1 cellular context compared by ENCODE assay signal in the genomic region with DNA sequence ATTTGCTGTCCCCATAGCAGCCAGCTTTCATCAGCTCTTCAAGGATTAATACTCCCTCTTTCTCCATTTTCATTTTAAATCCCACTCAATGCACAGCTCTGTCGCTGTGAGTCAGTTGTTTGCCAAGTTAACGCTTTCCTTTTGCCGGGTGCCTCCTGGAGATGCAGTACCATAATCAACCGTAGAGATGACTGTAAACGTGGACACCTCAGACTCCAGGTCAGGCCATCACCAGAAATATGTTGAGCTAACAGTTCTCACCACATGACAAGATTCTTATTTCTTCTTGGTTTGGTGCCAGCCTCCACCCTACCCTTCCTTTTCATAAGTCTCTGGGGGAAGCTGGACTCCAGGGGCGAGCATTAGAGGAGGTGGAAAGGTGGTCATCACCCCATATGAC.
TF ChIP-seq lines count a peak whose summit lies in the region.

No MANE protein-coding gene starts in this region.

TF ChIP-seq in K562, 482 proteins besides CTCF, POLR2A, EP300 and RAD21 (continued from another document):
- TF ChIP-seq, protein P1, sequence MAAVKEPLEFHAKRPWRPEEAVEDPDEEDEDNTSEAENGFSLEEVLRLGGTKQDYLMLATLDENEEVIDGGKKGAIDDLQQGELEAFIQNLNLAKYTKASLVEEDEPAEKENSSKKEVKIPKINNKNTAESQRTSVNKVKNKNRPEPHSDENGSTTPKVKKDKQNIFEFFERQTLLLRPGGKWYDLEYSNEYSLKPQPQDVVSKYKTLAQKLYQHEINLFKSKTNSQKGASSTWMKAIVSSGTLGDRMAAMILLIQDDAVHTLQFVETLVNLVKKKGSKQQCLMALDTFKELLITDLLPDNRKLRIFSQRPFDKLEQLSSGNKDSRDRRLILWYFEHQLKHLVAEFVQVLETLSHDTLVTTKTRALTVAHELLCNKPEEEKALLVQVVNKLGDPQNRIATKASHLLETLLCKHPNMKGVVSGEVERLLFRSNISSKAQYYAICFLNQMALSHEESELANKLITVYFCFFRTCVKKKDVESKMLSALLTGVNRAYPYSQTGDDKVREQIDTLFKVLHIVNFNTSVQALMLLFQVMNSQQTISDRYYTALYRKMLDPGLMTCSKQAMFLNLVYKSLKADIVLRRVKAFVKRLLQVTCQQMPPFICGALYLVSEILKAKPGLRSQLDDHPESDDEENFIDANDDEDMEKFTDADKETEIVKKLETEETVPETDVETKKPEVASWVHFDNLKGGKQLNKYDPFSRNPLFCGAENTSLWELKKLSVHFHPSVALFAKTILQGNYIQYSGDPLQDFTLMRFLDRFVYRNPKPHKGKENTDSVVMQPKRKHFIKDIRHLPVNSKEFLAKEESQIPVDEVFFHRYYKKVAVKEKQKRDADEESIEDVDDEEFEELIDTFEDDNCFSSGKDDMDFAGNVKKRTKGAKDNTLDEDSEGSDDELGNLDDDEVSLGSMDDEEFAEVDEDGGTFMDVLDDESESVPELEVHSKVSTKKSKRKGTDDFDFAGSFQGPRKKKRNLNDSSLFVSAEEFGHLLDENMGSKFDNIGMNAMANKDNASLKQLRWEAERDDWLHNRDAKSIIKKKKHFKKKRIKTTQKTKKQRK (IDR thresholded peaks at IDR 0.05; ENCODE audit: borderline replicate concordance, low read depth, low read length): no peak
- TF ChIP-seq, protein P2, sequence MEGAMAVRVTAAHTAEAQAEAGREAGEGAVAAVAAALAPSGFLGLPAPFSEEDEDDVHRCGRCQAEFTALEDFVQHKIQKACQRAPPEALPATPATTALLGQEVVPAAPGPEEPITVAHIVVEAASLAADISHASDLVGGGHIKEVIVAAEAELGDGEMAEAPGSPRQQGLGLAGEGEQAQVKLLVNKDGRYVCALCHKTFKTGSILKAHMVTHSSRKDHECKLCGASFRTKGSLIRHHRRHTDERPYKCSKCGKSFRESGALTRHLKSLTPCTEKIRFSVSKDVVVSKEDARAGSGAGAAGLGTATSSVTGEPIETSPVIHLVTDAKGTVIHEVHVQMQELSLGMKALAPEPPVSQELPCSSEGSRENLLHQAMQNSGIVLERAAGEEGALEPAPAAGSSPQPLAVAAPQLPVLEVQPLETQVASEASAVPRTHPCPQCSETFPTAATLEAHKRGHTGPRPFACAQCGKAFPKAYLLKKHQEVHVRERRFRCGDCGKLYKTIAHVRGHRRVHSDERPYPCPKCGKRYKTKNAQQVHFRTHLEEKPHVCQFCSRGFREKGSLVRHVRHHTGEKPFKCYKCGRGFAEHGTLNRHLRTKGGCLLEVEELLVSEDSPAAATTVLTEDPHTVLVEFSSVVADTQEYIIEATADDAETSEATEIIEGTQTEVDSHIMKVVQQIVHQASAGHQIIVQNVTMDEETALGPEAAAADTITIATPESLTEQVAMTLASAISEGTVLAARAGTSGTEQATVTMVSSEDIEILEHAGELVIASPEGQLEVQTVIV (CRISPR knock-in tag; IDR thresholded peaks at IDR 0.05; ENCODE audit: borderline replicate concordance): no peak
- TF ChIP-seq CREB1 (IDR thresholded peaks at IDR 0.05) (no peak), CREB1 (CRISPR knock-in tag; IDR thresholded peaks at IDR 0.05) (no peak), SMARCA4 (IDR thresholded peaks at IDR 0.05) (no peak), ZNF699 (CRISPR knock-in tag; IDR thresholded peaks at IDR 0.05; ENCODE audit: insufficient replicate concordance) (no peak), TAF9B (IDR thresholded peaks at IDR 0.05; ENCODE audit: partially characterized antibody) (no peak), NR2C2 (CRISPR knock-in tag; IDR thresholded peaks at IDR 0.05) (no peak), NR2C2 (tag; IDR thresholded peaks at IDR 0.05) (no peak), ZNF253 (CRISPR knock-in tag; conservative IDR thresholded peaks at IDR 0.05) (no peak), POLR3G (IDR thresholded peaks at IDR 0.05; ENCODE audit: extremely low read depth, insufficient read length, insufficient replicate concordance) (no peak), FOXM1 (IDR thresholded peaks at IDR 0.05; ENCODE audit: low read depth) (no peak), FOXM1 (CRISPR knock-in tag; IDR thresholded peaks at IDR 0.05; ENCODE audit: low read depth) (no peak), BHLHE40 (IDR thresholded peaks at IDR 0.05; ENCODE audit: low read length) (no peak), ZNF644 (tag; IDR thresholded peaks at IDR 0.05; ENCODE audit: low read depth) (no peak)
